ENCODE assay signal across 18 cellular contexts in the genomic region with DNA sequence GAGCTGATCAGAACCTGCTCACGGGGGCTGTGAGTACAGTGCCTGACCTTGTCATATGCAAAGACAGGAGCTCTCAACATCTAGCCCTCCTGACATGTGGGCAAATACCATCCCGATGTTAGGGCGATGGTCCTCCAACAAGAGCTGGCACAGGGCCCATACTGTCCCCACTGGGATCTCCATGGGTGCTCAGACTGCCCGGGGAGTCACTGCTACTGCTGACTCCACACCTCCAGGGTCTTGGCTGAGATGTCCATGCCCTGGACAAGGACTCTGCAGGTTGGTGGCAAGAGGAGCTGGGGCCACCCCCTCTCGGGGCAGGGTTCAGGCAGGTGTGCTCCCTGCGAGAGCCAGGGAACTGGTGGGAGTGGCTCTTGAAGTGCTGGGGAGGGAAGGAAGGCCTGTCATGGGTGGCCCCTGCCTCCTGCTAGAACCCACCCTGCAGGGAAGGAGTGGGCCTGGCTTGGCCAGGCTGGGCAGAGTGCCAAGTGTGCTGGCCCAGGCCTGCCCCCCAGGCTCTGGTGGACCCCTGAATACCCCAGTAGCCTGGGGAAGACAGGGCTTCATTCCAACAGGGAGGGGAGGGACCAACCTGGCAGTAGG. TPM values are rescaled to one million over a fixed set of nuclear protein-coding genes. Genes with fewer than 3 reads are reported as not detected.
DNase-seq lines count a peak whose midpoint lies in the region; ATAC-seq, FAIRE-seq and TF ChIP-seq lines count a peak whose summit lies in the region.
"Had no signal": no experiment of that assay in that cellular context is flagged by ENCODE, and none has a peak within 500 bp of the region (broad histone marks: within the 10 kb centered on the region; RNA-seq: fewer than 3 reads in every experiment).

No MANE protein-coding gene starts in this region.

- H3K4ac ChIP-seq in neuronal stem cell (ENCODE audit: low read length): no peak overlapping the region

- H3K79me1 ChIP-seq in neuronal stem cell (ENCODE audit: low read depth, low read length): peaks cover 23% of the 10 kb centered on the region

- H3K23ac ChIP-seq in neuronal stem cell (ENCODE audit: low read depth, low read length, poor library complexity): no peak overlapping the region

- no peak for TF ChIP-seq CTCF in heart right ventricle (IDR thresholded peaks at IDR 0.05)
- no peak for TF ChIP-seq CTCF in tibial nerve (IDR thresholded peaks at IDR 0.05)

- H3K36me3 ChIP-seq in heart right ventricle: peaks cover 0 to 97% (median 10%) of the 10 kb centered on the region in 9 donors
- peaks cover 33 to 91% of the 10 kb centered on the region in 2 donors for H3K36me3 ChIP-seq in neuronal stem cell (replicated peaks in 1 of 2; ENCODE audit: control insufficient read depth in 2 of 2, insufficient read depth in 2 of 2, low read length in 2 of 2)
- H3K36me3 ChIP-seq in tibial nerve: peaks cover 0 to 43% (median 0%) of the 10 kb centered on the region in 3 donors

- H3K27ac ChIP-seq in angular gyrus (ENCODE audit: low read depth, low read length) (peak overlapping the region; percentile 98), heart right ventricle (peak overlapping the region; percentile 79 to 98 (median 92)), neuronal stem cell (replicated peaks; ENCODE audit: low read length) (no peak overlapping the region), tibial nerve (peak overlapping the region; percentile 60 to 97 (median 88))
- H3K27ac ChIP-seq: pancreas had no signal

- no peak overlapping the region for H3K27ac Mint-ChIP-seq in T-cell
- H3K27ac Mint-ChIP-seq: immature natural killer cell had no signal

- no peak overlapping the region for H2BK15ac ChIP-seq in neuronal stem cell (ENCODE audit: low read length)

- no peak overlapping the region for H3K18ac ChIP-seq in neuronal stem cell (ENCODE audit: low read length)

- H3K4me3 ChIP-seq in heart right ventricle: peak overlapping the region in 7 of 10 donors; percentile 15 to 96 (median 22)
- H3K4me3 ChIP-seq in neuronal stem cell (ENCODE audit: low read length in 2 of 2): peak overlapping the region in 1 of 2 donors; percentile 38
- peak overlapping the region in 1 of 4 donors; percentile 45 for H3K4me3 ChIP-seq in tibial nerve
- H3K4me3 ChIP-seq: pancreas had no signal

- no peak for FAIRE-seq in GM12892 (lab: Jason Lieb, UNC)
- FAIRE-seq: bronchial epithelial cell, endometrium, pancreas had no signal

- ATAC-seq in heart right ventricle: peak in 5 of 8 donors; percentile 5 to 16 (median 13)
- ATAC-seq in T-cell (replicated peaks in 1 of 4): no peak
- ATAC-seq: activated CD4-positive, CD25-positive, alpha-beta regulatory T cell treated with anti-CD3 and anti-CD28 coated beads, Interleukin-2, amount 50 U/mL, for 24 hours; pancreas had no signal

- no peak for TF ChIP-seq POLR2A in tibial nerve (IDR thresholded peaks at IDR 0.05)
- TF ChIP-seq POLR2A in GM12892 (IDR thresholded peaks at IDR 0.05; ENCODE audit: low read depth, low read length): no peak

- POLR2A ChIA-PET in T-cell (lab: Charles Lee): no interaction called here

- no peak overlapping the region for H2AFZ ChIP-seq in neuronal stem cell (ENCODE audit: low read length)

- 33 to 44% methylated on average over 6 of the region's 6 CpGs for WGBS in heart right ventricle, 2 donors
- no CpG with 5 or more reads among the region's 6 CpGs for WGBS in neuronal stem cell (ENCODE audit: extremely low coverage in 2 of 2, insufficient read length in 2 of 2, insufficient replicate concordance in 1 of 2), 2 donors
- WGBS in tibial nerve, 2 donors: 34 to 78% methylated on average over 2 to 5 of the region's 6 CpGs

- TF ChIP-seq EP300 in tibial nerve (IDR thresholded peaks at IDR 0.05): no peak

- H3K27me3 Mint-ChIP-seq in T-cell: no peaks in the 10 kb centered on the region

- no peaks in the 10 kb centered on the region for H3K9me3 ChIP-seq in heart right ventricle
- H3K9me3 ChIP-seq in neuronal stem cell (replicated peaks in 1 of 2; ENCODE audit: control insufficient read depth in 2 of 2, insufficient read depth in 1 of 2, low read depth in 1 of 2, low read length in 2 of 2): no peaks in the 10 kb centered on the region
- H3K9me3 ChIP-seq in tibial nerve: no peaks in the 10 kb centered on the region
- H3K9me3 ChIP-seq: pancreas had no signal

- peak overlapping the region; percentile 27 for H3K9ac ChIP-seq in neuronal stem cell (ENCODE audit: low read depth, low read length, poor library complexity)

- H3K9me3 Mint-ChIP-seq in T-cell: no peaks in the 10 kb centered on the region
- H3K9me3 Mint-ChIP-seq: immature natural killer cell had no signal

- no peak overlapping the region for H2AK5ac ChIP-seq in neuronal stem cell (ENCODE audit: low read depth, low read length)

- H3K27me3 ChIP-seq in heart right ventricle: no peaks in the 10 kb centered on the region
- H3K27me3 ChIP-seq in neuronal stem cell (ENCODE audit: control insufficient read depth in 3 of 3, insufficient read depth in 3 of 3, low read depth in 1 of 3, low read length in 3 of 3): no peaks in the 10 kb centered on the region
- H3K27me3 ChIP-seq in tibial nerve: no peaks in the 10 kb centered on the region
- H3K27me3 ChIP-seq: pancreas had no signal

- no peak overlapping the region for H2BK12ac ChIP-seq in neuronal stem cell (ENCODE audit: low read length)

- H4K91ac ChIP-seq in neuronal stem cell (ENCODE audit: low read depth, low read length, poor library complexity): no peak overlapping the region

- no peaks in the 10 kb centered on the region for H3K36me3 Mint-ChIP-seq in T-cell
- H3K36me3 Mint-ChIP-seq: immature natural killer cell had no signal

- peak overlapping the region; percentile 20 for H2BK5ac ChIP-seq in neuronal stem cell (ENCODE audit: low read length)

- no peak overlapping the region for H3K14ac ChIP-seq in neuronal stem cell (ENCODE audit: low read length)

- peaks cover 31 to 72% (median 52%) of the 10 kb centered on the region in 9 donors for H3K4me1 ChIP-seq in heart right ventricle
- H3K4me1 ChIP-seq in neuronal stem cell (ENCODE audit: control insufficient read depth in 2 of 2, insufficient read depth in 1 of 2, low read depth in 1 of 2, low read length in 2 of 2): peaks cover 4 to 6% of the 10 kb centered on the region in 2 donors
- H3K4me1 ChIP-seq in tibial nerve: peaks cover 2 to 95% (median 60%) of the 10 kb centered on the region in 4 donors

- intact Hi-C loops in heart right ventricle (cut with DNase I): no loop called here

- H2BK120ac ChIP-seq in neuronal stem cell (ENCODE audit: low read depth, low read length): no peak overlapping the region

- H3K4me3 Mint-ChIP-seq in T-cell: no peak overlapping the region
- H3K4me3 Mint-ChIP-seq: immature natural killer cell had no signal

- no peaks in the 10 kb centered on the region for H3K4me1 Mint-ChIP-seq in T-cell

- peak in 1 of 2 donors; percentile 32 for DNase-seq in heart right ventricle
- DNase-seq in neuronal stem cell (ENCODE audit: low spot score): no peak
- DNase-seq in tibial nerve (ENCODE audit: low spot score in 2 of 2): no peak
- no peak for DNase-seq in NCI-H146 treated with DMSO at 0.1 percent for 48 hours (lab: John Stamatoyannopoulos, UW; ENCODE audit: unreplicated experiment)
- no peak for DNase-seq in GM12892 (ENCODE audit: insufficient read length)
- DNase-seq in T-cell: no peak
- no peak for DNase-seq in COLO668 (lab: John Stamatoyannopoulos, UW; ENCODE audit: unreplicated experiment)
- DNase-seq: activated naive CD4-positive, alpha-beta T cell treated with Interleukin-2 at 50 U/mL for 16 hours; AML-193; GOT3; immature natural killer cell; NCI-H82; stimulated activated CD4-positive, alpha-beta T cell treated with anti-CD3 and anti-CD28 coated beads, Interleukin-15, amount 100 ng/mL, for 24 hours had no signal

- H3K4me2 ChIP-seq in neuronal stem cell (ENCODE audit: insufficient read depth, low read length, poor library complexity, severe bottlenecking): no peak overlapping the region

- CTCF ChIA-PET in T-cell (lab: Charles Lee): interaction anchor here in 1 of 2 donors (0.5 kb wide), 1 partner anchor 98 kb away, joined by 3 read pairs; no protein-coding TSS in a partner anchor

- H4K8ac ChIP-seq in neuronal stem cell (ENCODE audit: low read depth, low read length): no peak overlapping the region

RNA-seq across cellular contexts. Expression of a gene that starts 6.4 kb away (rescaled TPM):
- total RNA-seq in heart right ventricle: 10 to 100 TPM; 29.0 to 59.2 (median 37.2) TPM
- polyA plus RNA-seq in heart right ventricle: 10 to 100 TPM; 17.6 to 31.2 TPM
- 7.5 TPM for polyA plus RNA-seq in neuronal stem cell (2013, experiment 1 of 2)
- polyA plus RNA-seq in neuronal stem cell (2013, experiment 2 of 2): 7.9 TPM
- total RNA-seq in tibial nerve: 10 to 100 TPM; 36.0 to 59.0 (median 51.3) TPM
- polyA plus RNA-seq in GM12892 (2012; ENCODE audit: missing spikeins): 0.23 TPM
- under 1 TPM; 0.28 to 0.88 (median 0.85) TPM for total RNA-seq in T-cell
- polyA plus RNA-seq: immature natural killer cell had no signal

RNA-seq across cellular contexts. Expression of a gene that starts 7.4 kb away (rescaled TPM):
- total RNA-seq in heart right ventricle: 1 to 10 TPM; 4.2 to 9.9 (median 6.1) TPM
- 10 to 100 TPM; 13.6 to 18.1 TPM for polyA plus RNA-seq in heart right ventricle
- 21.2 TPM for polyA plus RNA-seq in neuronal stem cell (2013, experiment 1 of 2)
- polyA plus RNA-seq in neuronal stem cell (2013, experiment 2 of 2): 24.0 TPM
- 10 to 100 TPM; 43.3 to 84.6 (median 53.0) TPM for total RNA-seq in tibial nerve
- polyA plus RNA-seq in GM12892 (2012; ENCODE audit: missing spikeins): 24.2 TPM
- total RNA-seq in T-cell: 10 to 100 TPM; 54.9 to 94.7 (median 67.6) TPM

RNA-seq across cellular contexts. Expression of a gene that starts 16.5 kb away (rescaled TPM):
- total RNA-seq in heart right ventricle (1 to 10 TPM; 1.1 to 5.0 (median 2.6) TPM), tibial nerve (10 to 100 TPM in 1 of 4 donors, 1 to 10 TPM in 3; 8.4 to 18.4 (median 8.8) TPM), T-cell (10 to 100 TPM; 31.2 to 75.7 (median 53.4) TPM)
- polyA plus RNA-seq in heart right ventricle: 10 to 100 TPM in 1 of 2 donors, 1 to 10 TPM in 1; 5.6 to 14.8 TPM
- 25.2 TPM for polyA plus RNA-seq in neuronal stem cell (2013, experiment 1 of 2)
- 26.4 TPM for polyA plus RNA-seq in neuronal stem cell (2013, experiment 2 of 2)
- 1.9 TPM for polyA plus RNA-seq in GM12892 (2012; ENCODE audit: missing spikeins)

RNA-seq across cellular contexts. Expression of a gene that starts 52.5 kb away (rescaled TPM):
- 10 to 100 TPM; 29.0 to 66.7 (median 41.3) TPM for total RNA-seq in heart right ventricle
- polyA plus RNA-seq in heart right ventricle: 10 to 100 TPM; 25.6 to 56.1 TPM
- 63.4 TPM for polyA plus RNA-seq in neuronal stem cell (2013, experiment 1 of 2)
- polyA plus RNA-seq in neuronal stem cell (2013, experiment 2 of 2): 59.4 TPM
- 10 to 100 TPM; 84.3 to 95.1 (median 89.9) TPM for total RNA-seq in tibial nerve
- 23.5 TPM for polyA plus RNA-seq in GM12892 (2012; ENCODE audit: missing spikeins)
- 100 to 1,000 TPM in 3 of 5 donors, 10 to 100 TPM in 2; 78.5 to 125 (median 105) TPM for total RNA-seq in T-cell

Comparison
In these comparisons a context has a peak if more than half of its experiments do, and no peak if none do; other contexts are left out.
1. ATAC-seq: peak in heart right ventricle (5 of 8); none in T-cell (0 of 4).
2. RNA of a gene that starts 6.4 kb away (total RNA-seq): 36.0 to 59.0 TPM in tibial nerve and 29.0 to 59.2 TPM in heart right ventricle; 0.28 to 0.88 TPM in T-cell; every median in the first group is over 10 times any median in the second.
3. RNA of a gene that starts 7.4 kb away (total RNA-seq): 54.9 to 94.7 TPM in T-cell and 43.3 to 84.6 TPM in tibial nerve; 4.2 to 9.9 TPM in heart right ventricle; every median in the first group is over 4 times any median in the second.